ENCODE assay signal across 24 cellular contexts in genomic region chr15:91184441-91184840, GRCh38.
DNase-seq lines count a peak whose midpoint lies in the region; ATAC-seq, FAIRE-seq and TF ChIP-seq lines count a peak whose summit lies in the region.
"Had no signal": no experiment of that assay in that cellular context is flagged by ENCODE, and none has a peak within 500 bp of the region (broad histone marks: within the 10 kb centered on the region; RNA-seq: fewer than 3 reads in every experiment).

No MANE protein-coding gene starts in this region.

- H3K9ac ChIP-seq in IMR-90 (ENCODE audit: low read depth, low read length) (no peak overlapping the region), K562 (ENCODE audit: insufficient read depth in 1 of 2, low read depth in 2 of 2, low read length in 2 of 2) (no peak overlapping the region)
- H3K9ac ChIP-seq: BLaER1 had no signal

- no peaks in the 10 kb centered on the region for H3K27me3 ChIP-seq in IMR-90 (ENCODE audit: control insufficient read depth, insufficient read depth, low read length)
- H3K27me3 ChIP-seq in K562 (ENCODE audit: control insufficient read depth in 2 of 2, insufficient read depth in 2 of 2, low read length in 2 of 2), result no peaks in the 10 kb centered on the region
- H3K27me3 ChIP-seq: BLaER1 had no signal

- TF ChIP-seq EP300 in A549 (IDR thresholded peaks at IDR 0.05) (no peak), K562 (IDR thresholded peaks at IDR 0.05; ENCODE audit: low read length) (no peak)

- no peak overlapping the region for H3K4ac ChIP-seq in IMR-90 (ENCODE audit: low read depth, low read length)

- H3K9me3 ChIP-seq in A549, result no peaks in the 10 kb centered on the region
- no peaks in the 10 kb centered on the region for H3K9me3 ChIP-seq in IMR-90 (ENCODE audit: control insufficient read depth, insufficient read depth, low read length)
- H3K9me3 ChIP-seq in K562 (replicated peaks; ENCODE audit: control insufficient read depth, insufficient read depth, low read depth, low read length), result no peaks in the 10 kb centered on the region
- H3K9me3 ChIP-seq: BE2C, BLaER1 had no signal

- no peak overlapping the region for H2AK5ac ChIP-seq in IMR-90 (ENCODE audit: low read depth, low read length)

- intact Hi-C loops in IMR-90 (cut with micrococcal nuclease), result no loop called here
- intact Hi-C loops in K562 (cut with micrococcal nuclease), result no loop called here

- no peak overlapping the region for H3K23ac ChIP-seq in IMR-90 (ENCODE audit: low read depth, low read length)

- H2BK5ac ChIP-seq in IMR-90 (ENCODE audit: low read depth, low read length, poor library complexity, severe bottlenecking), result no peak overlapping the region

- H3K56ac ChIP-seq in IMR-90 (ENCODE audit: extremely low read depth, insufficient read depth, low read length), result no peak overlapping the region

- no peak overlapping the region for H2BK20ac ChIP-seq in IMR-90 (ENCODE audit: low read depth, low read length)

- H2AFZ ChIP-seq in IMR-90 (replicated peaks; ENCODE audit: low read length, poor library complexity) (no peak overlapping the region), K562 (ENCODE audit: low read depth, low read length) (no peak overlapping the region)

- H2BK120ac ChIP-seq in IMR-90 (ENCODE audit: low read depth, low read length), result no peak overlapping the region

- CTCF ChIA-PET in A549 (lab: Yijun Ruan, JAX) (no interaction called here), IMR-90 (lab: Yijun Ruan, JAX) (no interaction called here), K562 (lab: Yijun Ruan, JAX; ENCODE audit: low intra/inter-chr PET ratio) (no interaction called here)

- no peak overlapping the region for H3K14ac ChIP-seq in IMR-90 (replicated peaks; ENCODE audit: low read depth, low read length)

- H4K8ac ChIP-seq in IMR-90 (ENCODE audit: low read depth in 2 of 2, low read length in 2 of 2), result no peak overlapping the region

- no peaks in the 10 kb centered on the region for H3K36me3 ChIP-seq in IMR-90 (ENCODE audit: control insufficient read depth, insufficient read depth, low read length)
- no peaks in the 10 kb centered on the region for H3K36me3 ChIP-seq in K562 (ENCODE audit: control insufficient read depth, insufficient read depth, low read length)
- H3K36me3 ChIP-seq: BE2C, BLaER1 had no signal

- in situ Hi-C loops in IMR-90 (cut with MboI; ENCODE audit: low sequenced_read_pairs), result no loop called here
- in situ Hi-C loops in K562 (cut with MboI), result no loop called here

- dilution Hi-C loops in IMR-90 (cut with HindIII; ENCODE audit: low sequenced_read_pairs, unreplicated experiment), result no loop called here

- H3K4me3 ChIP-seq in A549, result no peak overlapping the region
- H3K4me3 ChIP-seq in IMR-90 (ENCODE audit: insufficient read depth, low read depth, low read length), result no peak overlapping the region
- no peak overlapping the region for H3K4me3 ChIP-seq in K562
- H3K4me3 ChIP-seq: BLaER1 had no signal

- H3K79me1 ChIP-seq in IMR-90 (ENCODE audit: low read depth in 1 of 2, low read length in 2 of 2), result no peaks in the 10 kb centered on the region

- ATAC-seq in A549, result no peak
- no peak for ATAC-seq in IMR-90 (ENCODE audit: low read depth)
- no peak for ATAC-seq in K562

- H3K4me2 ChIP-seq in A549 (no peak overlapping the region), IMR-90 (ENCODE audit: low read depth, low read length) (no peak overlapping the region), K562 (ENCODE audit: insufficient read depth, low read length) (no peak overlapping the region)
- H3K4me2 ChIP-seq: BLaER1 had no signal

- WGBS in A549 (ENCODE audit: missing lambda C conversion rate), result 10% methylated on average over 2 of the region's 2 CpGs
- 20% methylated on average over 1 of the region's 2 CpGs; no CpG with 5 or more reads in 1 of the 2 experiments for WGBS in IMR-90 (ENCODE audit: extremely low coverage in 2 of 2, insufficient read length in 1 of 2), 2 experiments
- WGBS in K562 (ENCODE audit: insufficient coverage, low coverage, missing lambda C conversion rate), result 0% methylated on average over 2 of the region's 2 CpGs

- no peak for FAIRE-seq in A549 (lab: Jason Lieb, UNC)
- FAIRE-seq in K562 (lab: Jason Lieb, UNC), result no peak
- FAIRE-seq: G401.6, GM12891, GM19239 had no signal

- H3K27ac ChIP-seq in A549 (no peak overlapping the region), IMR-90 (ENCODE audit: insufficient read depth, low read length) (no peak overlapping the region), K562 (ENCODE audit: extremely low read depth, low read depth, low read length) (no peak overlapping the region)
- H3K27ac ChIP-seq: 22Rv1, BLaER1 had no signal

- TF ChIP-seq RAD21 in A549 (conservative IDR thresholded peaks at IDR 0.05 in 1 of 2, IDR thresholded peaks at IDR 0.05 in 1 of 2), result no peak
- no peak for TF ChIP-seq RAD21 in IMR-90 (IDR thresholded peaks at IDR 0.05; ENCODE audit: low read length)
- no peak for TF ChIP-seq RAD21 in K562 (CRISPR knock-in tag; conservative IDR thresholded peaks at IDR 0.05 in 1 of 2, IDR thresholded peaks at IDR 0.05 in 1 of 2)

- BruUV-seq in IMR-90 (replicated peaks; lab: Mats Ljungman, UMichigan) (no TSS peak), K562 (replicated peaks; lab: Mats Ljungman, UMichigan) (no TSS peak)

- TF ChIP-seq POLR2A in A549 (IDR thresholded peaks at IDR 0.05; ENCODE audit: low read length) (no peak), IMR-90 (IDR thresholded peaks at IDR 0.05; ENCODE audit: low read depth, low read length) (no peak), K562 (conservative IDR thresholded peaks at IDR 0.05) (no peak)

- POLR2A ChIA-PET in A549 (lab: Yijun Ruan, JAX), result no interaction called here
- POLR2A ChIA-PET in IMR-90 (lab: Charles Lee; ENCODE audit: unreplicated experiment), result no interaction called here
- POLR2A ChIA-PET in K562 (lab: Yijun Ruan, JAX), result no interaction called here

- H2AK9ac ChIP-seq in IMR-90 (replicated peaks; ENCODE audit: low read depth, low read length, poor library complexity), result no peak overlapping the region

- no peak overlapping the region for H3K18ac ChIP-seq in IMR-90 (ENCODE audit: low read depth, low read length)

- H4K91ac ChIP-seq in IMR-90 (ENCODE audit: insufficient read depth, low read depth, low read length), result no peak overlapping the region

- no peak overlapping the region for H2BK15ac ChIP-seq in IMR-90 (ENCODE audit: low read depth, low read length)

- H3K79me2 ChIP-seq in K562 (ENCODE audit: control insufficient read depth, insufficient read depth, low read length), result no peaks in the 10 kb centered on the region

- H3K9me1 ChIP-seq in IMR-90 (ENCODE audit: insufficient read depth, low read length) (no peaks in the 10 kb centered on the region), K562 (ENCODE audit: control insufficient read depth, insufficient read depth, low read length) (no peaks in the 10 kb centered on the region)

- H4K20me1 ChIP-seq in IMR-90 (ENCODE audit: insufficient read depth, low read length) (no peaks in the 10 kb centered on the region), K562 (replicated peaks; ENCODE audit: control insufficient read depth, insufficient read depth, low read length) (no peaks in the 10 kb centered on the region)
- H4K20me1 ChIP-seq: BLaER1 had no signal

- TF ChIP-seq CTCF in A549 (IDR thresholded peaks at IDR 0.05) (no peak), IMR-90 (conservative IDR thresholded peaks at IDR 0.05; ENCODE audit: low read depth, low read length) (no peak), K562 (IDR thresholded peaks at IDR 0.05 in 2 of 3, conservative IDR thresholded peaks at IDR 0.05 in 1 of 3; ENCODE audit: insufficient read depth in 2 of 3, low read depth in 1 of 3, low read length in 3 of 3) (no peak)

- H4K5ac ChIP-seq in IMR-90 (ENCODE audit: low read depth, low read length), result no peak overlapping the region

- no peaks in the 10 kb centered on the region for H3K4me1 ChIP-seq in A549
- H3K4me1 ChIP-seq in IMR-90 (ENCODE audit: control insufficient read depth, insufficient read depth, low read length), result no peaks in the 10 kb centered on the region
- H3K4me1 ChIP-seq in K562 (replicated peaks in 1 of 2; ENCODE audit: control insufficient read depth in 2 of 2, insufficient read depth in 2 of 2, low read length in 2 of 2), result no peaks in the 10 kb centered on the region
- H3K4me1 ChIP-seq: BE2C, BLaER1 had no signal

- DNase-seq in DMS53 (lab: John Stamatoyannopoulos, UW), result peak; percentile 6
- DNase-seq in DMS53 treated with DMSO at 0.1 percent for 48 hours (lab: John Stamatoyannopoulos, UW; ENCODE audit: unreplicated experiment), result no peak
- no peak for DNase-seq in A549 (ENCODE audit: low read depth in 1 of 2, low spot score in 1 of 2)
- no peak for DNase-seq in IMR-90
- no peak for DNase-seq in K562 (ENCODE audit: extremely low read depth in 1 of 4, low spot score in 3 of 4)
- no peak for DNase-seq in NK-92 treated with Interleukin-12 subunit alpha and Interleukin-12 subunit beta, amount 100 ng/mL, for 24 hours (lab: John Stamatoyannopoulos, UW)
- no peak for DNase-seq in HuH-7 (ENCODE audit: low spot score)
- no peak for DNase-seq in NCI-H82 (lab: John Stamatoyannopoulos, UW)
- DNase-seq: ACHN; BE2C; CD4-positive, alpha-beta memory T cell; CD4-positive, CD25-positive, alpha-beta regulatory T cell; CD8-positive, alpha-beta memory T cell; COR-L47; DMS 273 treated with DMSO at 0.1 percent for 48 hours; DMS79; DND-41; EL; GF-D8 had no signal

TF ChIP-seq in A549, 52 proteins besides CTCF, POLR2A, EP300 and RAD21 (continues in another document):
- TF ChIP-seq NPAS2 (CRISPR knock-in tag; IDR thresholded peaks at IDR 0.05; ENCODE audit: borderline replicate concordance) (no peak), MAFK (IDR thresholded peaks at IDR 0.05; ENCODE audit: partially characterized antibody) (peak; percentile 90), CHD2 (IDR thresholded peaks at IDR 0.05; ENCODE audit: low read length, partially characterized antibody) (no peak), KDM1A (IDR thresholded peaks at IDR 0.05; ENCODE audit: low read depth) (no peak)

TF ChIP-seq in IMR-90, 13 proteins besides CTCF, POLR2A, EP300 and RAD21:
- no peak for TF ChIP-seq CHD1 (IDR thresholded peaks at IDR 0.05; ENCODE audit: low read depth, low read length)
- peak; percentile 76 for TF ChIP-seq MAFK (IDR thresholded peaks at IDR 0.05; ENCODE audit: low read depth, low read length)
TF ChIP-seq in IMR-90: peak in this region for 1.

TF ChIP-seq in K562, 482 proteins besides CTCF, POLR2A, EP300 and RAD21 (continues in another document):
- no peak for TF ChIP-seq SMAD4 (CRISPR knock-in tag; conservative IDR thresholded peaks at IDR 0.05)
- TF ChIP-seq MAFF (IDR thresholded peaks at IDR 0.05; ENCODE audit: low read length), result peak; percentile 67
- peak; percentile 73 for TF ChIP-seq C11orf30 (IDR thresholded peaks at IDR 0.05; ENCODE audit: low read depth)
- TF ChIP-seq CC2D1A (IDR thresholded peaks at IDR 0.05), result no peak
- peak; percentile 90 for TF ChIP-seq ZNF316 (IDR thresholded peaks at IDR 0.05)
- peak; percentile 43; the same call in 1 of the 2 replicates for TF ChIP-seq MAFK (IDR thresholded peaks at IDR 0.05; ENCODE audit: low read length)
- peak; percentile 84 for TF ChIP-seq MAFG (tag; conservative IDR thresholded peaks at IDR 0.05)
